ENCODE assay signal across 18 cellular contexts in the genomic region with DNA sequence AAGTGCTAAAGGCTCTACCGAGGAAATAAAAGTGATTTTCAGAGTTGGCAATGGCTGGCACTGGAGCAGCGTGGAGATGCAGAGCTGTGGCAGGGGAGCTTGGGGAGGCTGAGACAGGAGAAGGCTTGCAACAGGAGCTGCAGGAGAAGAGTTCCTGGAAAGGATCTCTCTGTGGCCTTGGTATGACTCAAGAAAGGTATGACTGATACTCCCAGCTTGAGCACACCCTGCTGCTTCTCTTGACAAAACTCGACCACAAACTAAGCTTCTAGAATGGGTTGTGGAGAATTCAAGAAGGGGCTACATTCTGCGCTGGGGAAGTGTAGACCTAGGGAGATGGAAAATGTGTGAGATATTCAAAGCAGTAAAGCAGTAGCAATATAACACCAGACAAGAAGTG. TPM values are rescaled to one million over a fixed set of nuclear protein-coding genes. Genes with fewer than 3 reads are reported as not detected.
DNase-seq lines count a peak whose midpoint lies in the region; ATAC-seq lines count a peak whose summit lies in the region.
"Had no signal": no experiment of that assay in that cellular context is flagged by ENCODE, and none has a peak within 500 bp of the region (broad histone marks: within the 10 kb centered on the region; RNA-seq: fewer than 3 reads in every experiment).

No MANE protein-coding gene starts in this region.

- ATAC-seq in GM18873 (IDR thresholded peaks at IDR 0.05; ENCODE audit: low FRiP score, unreplicated experiment) (no peak), HG02623 (IDR thresholded peaks at IDR 0.05; ENCODE audit: unreplicated experiment) (no peak)
- ATAC-seq: gastrocnemius medialis, natural killer cell, Right ventricle myocardium inferior had no signal

- DNase-seq in EH (ENCODE audit: low read depth): peak; percentile 4
- peak; percentile 3 for DNase-seq in M059J (ENCODE audit: low read depth)
- peak; percentile 13 for DNase-seq in astrocyte of the hippocampus (ENCODE audit: low read depth, low spot score)
- peak; percentile 46 for DNase-seq in kidney tubule cell (ENCODE audit: low spot score)
- DNase-seq in NCI-H2171 treated with DMSO at 0.1 percent for 48 hours (lab: John Stamatoyannopoulos, UW): no peak
- DNase-seq: activated T-cell treated with anti-CD3 and anti-CD28 coated beads, Interleukin-2, amount 50 U/mL, for 48 hours; anterior cingulate cortex; effector CD4-positive, alpha-beta T cell; EL; gastrocnemius medialis; MG63; natural killer cell; NCI-H2081; NCI-H82; uterus had no signal

RNA-seq across cellular contexts. Expression of a gene that starts 41.6 kb away (rescaled TPM):
- total RNA-seq in M059J (2014; rRNA removed; shearing (Covaris generic)): 72.6 and 84.4 TPM in 2 replicates
